Comparison of ENCODE assay signal across 19 cellular contexts in the genomic region with DNA sequence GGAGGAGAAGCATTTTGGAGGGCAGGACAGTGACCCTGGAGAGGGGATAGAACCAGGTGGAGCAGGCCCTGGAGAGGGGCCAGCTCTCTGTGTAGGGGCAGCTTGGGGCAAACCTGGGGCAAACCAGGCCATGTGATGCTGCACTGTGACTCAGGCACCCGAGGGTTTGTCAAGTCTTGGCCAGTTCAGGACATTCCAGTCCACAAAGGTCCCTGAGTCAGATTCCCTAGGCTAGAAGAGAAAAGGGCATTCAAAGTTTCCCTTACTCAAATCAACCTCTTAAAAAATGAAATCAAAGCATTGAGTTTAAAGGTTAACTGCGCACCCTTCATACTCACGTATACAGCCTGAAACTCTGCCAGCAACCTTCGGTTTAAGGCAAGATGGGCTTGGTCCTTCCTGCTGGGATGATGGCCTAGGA. TPM values are rescaled to one million over a fixed set of nuclear protein-coding genes. Genes with fewer than 3 reads are reported as not detected.
A peak's percentile ranks its signal among the peaks of the same experiment; 100 is the strongest.
DNase-seq lines count a peak whose midpoint lies in the region; ATAC-seq and TF ChIP-seq lines count a peak whose summit lies in the region.
"Had no signal": no experiment of that assay in that cellular context is flagged by ENCODE, and none has a peak within 500 bp of the region (broad histone marks: within the 10 kb centered on the region; RNA-seq: fewer than 3 reads in every experiment).

No MANE protein-coding gene starts in this region.

- H2AFZ ChIP-seq in trophoblast cell (ENCODE audit: insufficient read depth, low read length, poor library complexity): no peak overlapping the region

- peak overlapping the region; percentile 66 for H3K27ac ChIP-seq in trophoblast cell (ENCODE audit: low read depth, low read length)
- H3K27ac ChIP-seq: heart right ventricle, uterus had no signal

- DNase-seq in GM03348 (ENCODE audit: low spot score) (peak; percentile 45), RPMI7951 (ENCODE audit: low read depth) (peak; percentile 53), trophoblast cell (peak; percentile 75 to 85), occipital lobe (lab: John Stamatoyannopoulos, UW) (no peak), cardiac septum (ENCODE audit: low spot score) (no peak), erythroblast (lab: John Stamatoyannopoulos, UW) (no peak), COLO668 (lab: John Stamatoyannopoulos, UW; ENCODE audit: unreplicated experiment) (no peak)
- DNase-seq: activated CD4-positive, alpha-beta T cell treated with anti-CD3 and anti-CD28 coated beads, Interleukin-2, amount 10 ng/mL, durations not matched to agents 24 days and 14 days; DMS 273 treated with DMSO at 0.1 percent for 48 hours; heart right ventricle; islet precursor cell; KBM-7; NCI-H1436; sigmoid colon; stimulated activated CD4-positive, alpha-beta T cell treated with anti-CD3 and anti-CD28 coated beads, Interleukin-4, amount 100 ng/mL, for 24 hours; uterus had no signal

- intact Hi-C loops in cardiac septum (cut with DNase I): loop anchor here (5.0 kb wide), 2 partner anchors 151 to 221 kb away; no protein-coding TSS in a partner anchor

- H3K4me2 ChIP-seq in trophoblast cell (ENCODE audit: low read length): no peak overlapping the region

- no peaks in the 10 kb centered on the region for H3K27me3 ChIP-seq in trophoblast cell (ENCODE audit: insufficient read depth, low read length)
- H3K27me3 ChIP-seq: uterus had no signal

- no peak overlapping the region for H3K18ac ChIP-seq in trophoblast cell (ENCODE audit: low read length)

- H3K36me3 ChIP-seq in trophoblast cell (ENCODE audit: control insufficient read depth in 1 of 2, insufficient read depth in 2 of 2, low read length in 2 of 2): no peaks in the 10 kb centered on the region
- H3K36me3 ChIP-seq: heart right ventricle, sigmoid colon, uterus had no signal

- H4K12ac ChIP-seq in trophoblast cell (ENCODE audit: low read depth, low read length): no peak overlapping the region

- peaks cover 15 to 20% of the 10 kb centered on the region in 2 experiments for H3K4me1 ChIP-seq in trophoblast cell (ENCODE audit: control insufficient read depth in 1 of 2, insufficient read depth in 2 of 2, low read length in 2 of 2)
- H3K4me1 ChIP-seq: uterus had no signal

- no peaks in the 10 kb centered on the region for H3K79me2 ChIP-seq in trophoblast cell (ENCODE audit: control insufficient read depth, insufficient read depth, low read length, poor library complexity)

- peak; percentile 81 for ATAC-seq in esophagus mucosa

- no peak overlapping the region for H3K14ac ChIP-seq in trophoblast cell (ENCODE audit: low read length)

- no peak overlapping the region for H2BK5ac ChIP-seq in trophoblast cell (ENCODE audit: low read depth, low read length, poor library complexity)

- H3K9ac ChIP-seq in trophoblast cell (ENCODE audit: low read length): no peak overlapping the region

- no peak overlapping the region for H3K4me3 ChIP-seq in trophoblast cell (ENCODE audit: low read depth, low read length)
- H3K4me3 ChIP-seq: heart right ventricle, sigmoid colon, uterus had no signal

- no peak overlapping the region for H4K8ac ChIP-seq in trophoblast cell (ENCODE audit: low read depth, low read length)

- H2BK12ac ChIP-seq in trophoblast cell (ENCODE audit: low read length): no peak overlapping the region

- H4K91ac ChIP-seq in trophoblast cell (ENCODE audit: low read depth, low read length): peak overlapping the region; percentile 82

- H3K23ac ChIP-seq in trophoblast cell (ENCODE audit: low read length): no peak overlapping the region

- H2BK120ac ChIP-seq in trophoblast cell (ENCODE audit: insufficient read depth, low read length, poor library complexity): peak overlapping the region; percentile 78

- no peak overlapping the region for H2AK5ac ChIP-seq in trophoblast cell (ENCODE audit: low read length)

- TF ChIP-seq POLR2A in erythroblast (IDR thresholded peaks at IDR 0.05; ENCODE audit: low read length): no peak

- no peak overlapping the region for H3K4ac ChIP-seq in trophoblast cell (ENCODE audit: low read depth, low read length)

- peaks cover 14% of the 10 kb centered on the region for H3K79me1 ChIP-seq in trophoblast cell (ENCODE audit: low read length)

- no CpG with 5 or more reads among the region's 4 CpGs for WGBS in trophoblast cell (ENCODE audit: extremely low coverage, insufficient coverage, insufficient read length)

- no peaks in the 10 kb centered on the region for H3K9me3 ChIP-seq in trophoblast cell (ENCODE audit: insufficient read depth, low read depth, low read length)
- H3K9me3 ChIP-seq: heart right ventricle, sigmoid colon, uterus had no signal

RNA-seq across cellular contexts. Expression of a gene that starts 25.2 kb away (rescaled TPM):
- total RNA-seq in RPMI7951 (2014; rRNA removed; shearing (Covaris generic)): not detected in 2 replicates
- total RNA-seq in esophagus mucosa (0.48 TPM), occipital lobe (not detected), cardiac septum (not detected)
- not detected in 2 replicates for polyA plus RNA-seq in trophoblast cell (2013)
- total RNA-seq: heart right ventricle, omental fat pad, SK-MEL-5, uterus had no signal
- polyA plus RNA-seq: heart right ventricle had no signal

RNA-seq across cellular contexts. Expression of a gene that starts 25.6 kb away (rescaled TPM):
- 0.10 and 0.12 TPM in 2 replicates for total RNA-seq in RPMI7951 (2014; rRNA removed; shearing (Covaris generic))
- total RNA-seq in esophagus mucosa: 0.04 TPM
- 0.75 and 0.88 TPM in 2 replicates for polyA plus RNA-seq in trophoblast cell (2013)
- 1.6 TPM for total RNA-seq in occipital lobe
- total RNA-seq in cardiac septum: 0.30 TPM

Comparison
In these comparisons a context has a peak if more than half of its experiments do, and no peak if none do; other contexts are left out.
1. DNase-seq: peak in GM03348 (single experiment), RPMI7951 (single experiment) and trophoblast cell (2 of 2); none in occipital lobe (single experiment), cardiac septum (single experiment), erythroblast (0 of 2) and COLO668 (single experiment).